8 cellular contexts compared by ENCODE assay signal in the genomic region with DNA sequence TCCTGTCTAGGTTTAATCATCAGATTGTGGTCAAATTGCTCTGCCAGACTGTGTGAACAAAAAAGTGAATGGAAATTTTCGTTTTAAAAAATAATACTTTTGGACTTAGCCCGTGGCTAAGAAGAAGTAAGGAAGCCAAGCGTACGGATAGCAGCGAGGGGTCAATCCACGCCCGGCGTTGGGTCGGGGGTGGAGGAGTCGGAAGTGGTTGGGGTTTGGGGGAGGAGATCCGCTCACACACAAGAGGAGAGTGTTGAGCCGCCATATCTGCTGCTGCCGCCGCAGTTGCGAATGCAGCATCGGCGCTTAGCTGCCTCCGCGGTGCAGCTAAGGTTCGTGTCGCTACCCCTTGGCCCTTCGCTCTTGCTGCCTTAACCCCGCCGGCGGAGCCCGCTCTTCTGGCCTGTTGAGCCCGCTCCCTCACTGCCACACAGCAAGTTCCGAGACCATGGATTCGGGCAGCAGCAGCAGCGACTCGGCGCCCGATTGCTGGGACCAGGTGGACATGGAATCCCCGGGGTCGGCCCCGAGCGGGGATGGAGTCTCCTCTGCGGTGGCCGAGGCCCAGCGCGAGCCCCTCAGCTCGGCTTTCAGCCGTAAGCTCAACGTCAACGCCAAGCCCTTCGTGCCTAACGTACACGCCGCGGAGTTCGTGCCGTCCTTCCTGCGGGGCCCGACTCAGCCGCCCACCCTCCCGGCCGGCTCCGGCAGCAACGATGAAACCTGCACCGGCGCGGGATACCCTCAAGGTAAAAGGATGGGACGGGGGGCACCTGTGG. TPM values are rescaled to one million over a fixed set of nuclear protein-coding genes. Genes with fewer than 3 reads are reported as not detected.
A peak's percentile ranks its signal among the peaks of the same experiment; 100 is the strongest.
DNase-seq lines count a peak whose midpoint lies in the region; ATAC-seq, FAIRE-seq and TF ChIP-seq lines count a peak whose summit lies in the region.

A gene (plus strand): TSS at position 264 of the 779 bp plus-strand sequence. CDS start 185 bp downstream, at position 449.

- peak within 1 kb of the TSS; percentile 96 for H3K9ac ChIP-seq in NT2/D1 (ENCODE audit: insufficient read length, low read depth)

- no peaks in the 10 kb centered on the region for H3K4me1 ChIP-seq in NT2/D1 (ENCODE audit: insufficient read depth, insufficient read length)
- peaks cover 0 to 4% of the 10 kb centered on the region in 2 experiments for H3K4me1 ChIP-seq in neutrophil (ENCODE audit: control insufficient read depth in 1 of 2, insufficient read depth in 1 of 2, low read depth in 1 of 2, low read length in 1 of 2)

- ATAC-seq in GM18873 (IDR thresholded peaks at IDR 0.05; ENCODE audit: low FRiP score, unreplicated experiment) = peak; percentile 72
- peak; percentile 96 for ATAC-seq in HG03139 (IDR thresholded peaks at IDR 0.05; ENCODE audit: unreplicated experiment)

- H3K27ac ChIP-seq in neutrophil (no peak within 1 kb of the TSS), substantia nigra (ENCODE audit: low read depth, low read length, poor library complexity, severe bottlenecking) (no peak within 1 kb of the TSS)

- H3K36me3 ChIP-seq in NT2/D1 (ENCODE audit: insufficient read depth, insufficient read length, low read length) = peaks cover 19% of the 10 kb centered on the region
- H3K36me3 ChIP-seq in neutrophil = no peaks in the 10 kb centered on the region

- TF ChIP-seq CTCF in neutrophil (IDR thresholded peaks at IDR 0.05) = no peak

- H3K27me3 ChIP-seq in NT2/D1 (ENCODE audit: insufficient read depth, insufficient read length) = no peaks in the 10 kb centered on the region
- H3K27me3 ChIP-seq in neutrophil = peaks cover 42% of the 10 kb centered on the region

- no peaks in the 10 kb centered on the region for H3K9me3 ChIP-seq in NT2/D1 (ENCODE audit: insufficient read depth, low read length)
- no peaks in the 10 kb centered on the region for H3K9me3 ChIP-seq in neutrophil

- no peak for FAIRE-seq in frontal cortex (lab: Jason Lieb, UNC)

- DNase-seq in AG08396 (ENCODE audit: low spot score) (peak; percentile 69), NT2/D1 (ENCODE audit: low read depth, low spot score) (peak; percentile 47), frontal cortex (ENCODE audit: low spot score in 2 of 2) (peak in 1 of 2 donors; percentile 34), substantia nigra (lab: John Stamatoyannopoulos, UW) (peak in 46 of 49 donors; percentile 1 to 67 (median 33))
- peak; percentile 25 for DNase-seq in activated T-helper 9 cell treated with anti-CD3 and anti-CD28 coated beads, Interleukin-2, amount 50 U/mL, for 16 hours (ENCODE audit: low read depth)

- peak within 1 kb of the TSS; percentile 89 for H3K4me3 ChIP-seq in NT2/D1 (ENCODE audit: insufficient read length, low read depth)
- H3K4me3 ChIP-seq in neutrophil (ENCODE audit: low read depth in 1 of 2, low read length in 1 of 2) = peak within 1 kb of the TSS; percentile 14 to 25

RNA-seq across cellular contexts. Expression of the gene that starts here (rescaled TPM):
- 22.8 TPM for total RNA-seq in frontal cortex
